Comparison of ENCODE assay signal across 19 cellular contexts in the genomic region with DNA sequence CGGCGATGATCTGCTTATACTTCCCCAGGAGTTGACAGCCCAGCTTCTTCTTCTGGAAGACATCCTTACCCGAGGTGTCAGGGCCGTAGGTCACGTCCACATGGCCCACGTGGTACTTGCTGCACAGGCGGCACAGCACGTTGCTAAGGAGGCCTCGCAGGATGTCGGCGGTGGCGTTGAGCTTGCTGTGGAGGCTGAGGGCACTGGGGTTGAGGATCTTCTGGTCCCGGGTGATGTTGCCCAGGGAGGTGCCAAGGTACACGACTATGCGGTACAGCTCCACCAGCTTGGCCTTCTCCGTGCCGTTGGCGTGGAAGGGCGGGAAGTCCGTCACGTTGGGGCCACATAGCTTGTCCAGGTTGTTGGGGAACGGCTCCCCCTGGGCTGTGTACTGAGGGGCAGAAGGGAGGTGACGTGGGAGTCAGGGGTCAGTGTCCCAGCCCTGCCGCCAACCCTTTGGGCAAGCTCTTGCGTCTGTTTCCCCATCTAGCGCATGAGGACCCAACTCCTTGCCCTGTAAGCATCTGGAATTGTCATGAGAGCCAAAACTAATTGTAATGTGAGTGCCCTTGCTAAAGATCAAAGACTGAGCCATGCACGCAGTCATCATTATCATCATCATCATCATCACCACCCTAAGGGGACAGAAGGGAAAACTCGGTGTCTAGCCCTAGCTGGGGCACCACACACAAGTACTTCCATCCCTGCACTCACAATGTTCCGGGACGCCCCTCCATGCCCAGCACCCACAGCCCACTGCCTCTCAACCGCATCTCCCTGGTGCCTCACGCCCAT. TPM values are rescaled to one million over a fixed set of nuclear protein-coding genes. Genes with fewer than 3 reads are reported as not detected.
DNase-seq lines count a peak whose midpoint lies in the region; ATAC-seq and TF ChIP-seq lines count a peak whose summit lies in the region.
"Had no signal": no experiment of that assay in that cellular context is flagged by ENCODE, and none has a peak within 500 bp of the region (broad histone marks: within the 10 kb centered on the region; RNA-seq: fewer than 3 reads in every experiment).

No MANE protein-coding gene starts in this region.

- ATAC-seq in activated CD4-positive, alpha-beta T cell treated with anti-CD3 and anti-CD28 coated beads for 36 hours = no peak
- ATAC-seq in HCT116 = no peak
- no peak for ATAC-seq in GM21619 (IDR thresholded peaks at IDR 0.05; ENCODE audit: unreplicated experiment)
- no peak for ATAC-seq in HG03139 (IDR thresholded peaks at IDR 0.05; ENCODE audit: unreplicated experiment)
- ATAC-seq: heart right ventricle, left colon had no signal

- H3K79me2 ChIP-seq in HCT116 (ENCODE audit: insufficient read depth, low read length) = peaks cover 56% of the 10 kb centered on the region; the same call in 1 of the 2 replicates

- no peaks in the 10 kb centered on the region for H3K27me3 ChIP-seq in HCT116 (ENCODE audit: insufficient read depth, low read length)

- H3K9me2 ChIP-seq in HCT116 (ENCODE audit: insufficient read depth) = no peaks in the 10 kb centered on the region

- no peak for TF ChIP-seq POLR2A in HCT116 (IDR thresholded peaks at IDR 0.05; ENCODE audit: borderline replicate concordance, extremely low read depth, insufficient read depth, insufficient read length)

- CTCF ChIA-PET in activated CD4-positive, alpha-beta T cell treated with anti-CD3 and anti-CD28 coated beads for 36 hours (lab: Charles Lee) = interaction anchor here (1.0 to 1.7 kb wide), 3 partner anchors 19 to 136 kb away, joined by 3 to 5 read pairs (median 4); no protein-coding TSS in a partner anchor
- CTCF ChIA-PET in HCT116 (lab: Charles Lee) = no interaction called here

- peak overlapping the region; percentile 97 for H3K27ac Mint-ChIP-seq in activated CD4-positive, alpha-beta T cell treated with anti-CD3 and anti-CD28 coated beads for 36 hours
- peak overlapping the region; percentile 97 for H3K27ac Mint-ChIP-seq in activated naive CD8-positive, alpha-beta T cell
- peak overlapping the region; percentile 12 for H3K27ac Mint-ChIP-seq in neural crest cell (ENCODE audit: unreplicated experiment)

- no peak overlapping the region for H3K9ac ChIP-seq in HCT116 (ENCODE audit: low read length)

- no peaks in the 10 kb centered on the region for H3K27me3 Mint-ChIP-seq in activated CD4-positive, alpha-beta T cell treated with anti-CD3 and anti-CD28 coated beads for 36 hours
- H3K27me3 Mint-ChIP-seq in activated naive CD8-positive, alpha-beta T cell = no peaks in the 10 kb centered on the region
- peaks cover 50% of the 10 kb centered on the region for H3K27me3 Mint-ChIP-seq in neural crest cell (ENCODE audit: low read depth)

- POLR2A ChIA-PET in activated CD4-positive, alpha-beta T cell treated with anti-CD3 and anti-CD28 coated beads for 36 hours (lab: Charles Lee) = interaction anchor here (0.6 kb wide), 2 partner anchors 45 to 650 kb away, joined by 3 to 5 read pairs; no protein-coding TSS in a partner anchor
- POLR2A ChIA-PET in HCT116 (lab: Charles Lee) = interaction anchor here (0.9 to 1.2 kb wide), 3 partner anchors 13 to 63 kb away, joined by 3 read pairs; no protein-coding TSS in a partner anchor

- peaks cover 4 to 36% of the 10 kb centered on the region in 2 experiments; a peak in 3 of 4 replicates for H3K36me3 ChIP-seq in HCT116 (ENCODE audit: control insufficient read depth in 1 of 2, insufficient read depth in 2 of 2, low read length in 2 of 2)
- H3K36me3 ChIP-seq: esophagus muscularis mucosa had no signal

- no peak for TF ChIP-seq RAD21 in HCT116 (IDR thresholded peaks at IDR 0.05; ENCODE audit: low read depth)

- H3K4me3 Mint-ChIP-seq in activated CD4-positive, alpha-beta T cell treated with anti-CD3 and anti-CD28 coated beads for 36 hours = peak overlapping the region; percentile 99
- H3K4me3 Mint-ChIP-seq in activated naive CD8-positive, alpha-beta T cell = peak overlapping the region; percentile 97
- peak overlapping the region; percentile 17 for H3K4me3 Mint-ChIP-seq in neural crest cell

- no peaks in the 10 kb centered on the region for H3K9me3 Mint-ChIP-seq in activated CD4-positive, alpha-beta T cell treated with anti-CD3 and anti-CD28 coated beads for 36 hours (ENCODE audit: low read depth)
- no peaks in the 10 kb centered on the region for H3K9me3 Mint-ChIP-seq in activated naive CD8-positive, alpha-beta T cell (ENCODE audit: low read depth)
- no peaks in the 10 kb centered on the region for H3K9me3 Mint-ChIP-seq in neural crest cell

- H3K4me1 ChIP-seq in HCT116 (ENCODE audit: control insufficient read depth in 1 of 2, insufficient read depth in 2 of 2, low read length in 2 of 2) = peaks cover 44 to 100% of the 10 kb centered on the region in 2 experiments

- no peak overlapping the region for H3K4me3 ChIP-seq in HCT116 (replicated peaks in 1 of 2; ENCODE audit: low read depth in 1 of 2, low read length in 2 of 2)
- H3K4me3 ChIP-seq: esophagus muscularis mucosa had no signal

- peaks cover 52% of the 10 kb centered on the region for H3K4me1 Mint-ChIP-seq in activated CD4-positive, alpha-beta T cell treated with anti-CD3 and anti-CD28 coated beads for 36 hours
- peaks cover 26% of the 10 kb centered on the region for H3K4me1 Mint-ChIP-seq in activated naive CD8-positive, alpha-beta T cell (ENCODE audit: low read depth)
- H3K4me1 Mint-ChIP-seq in neural crest cell = peaks cover 17% of the 10 kb centered on the region

- RAD21 ChIA-PET in HCT116 (lab: Charles Lee; ENCODE audit: low non-redundant PET in 1 of 2, low total read pairs in 2 of 2, uncharacterized antibody in 2 of 2, unreplicated experiment in 2 of 2) = interaction anchor here in 1 of 2 experiments (1.4 kb wide), 1 partner anchor 31 kb away, joined by 3 read pairs; no protein-coding TSS in a partner anchor

- BruUV-seq in HCT116 (replicated peaks; lab: Mats Ljungman, UMichigan) = no TSS peak

- H3K9me3 ChIP-seq in HCT116 (ENCODE audit: control insufficient read depth in 1 of 2, insufficient read depth in 1 of 2, low read depth in 1 of 2, low read length in 2 of 2) = no peaks in the 10 kb centered on the region
- H3K9me3 ChIP-seq: esophagus muscularis mucosa, heart right ventricle had no signal

- DNase-seq in activated CD4-positive, alpha-beta T cell treated with anti-CD3 and anti-CD28 coated beads for 36 hours = no peak
- no peak for DNase-seq in activated CD4-positive, alpha-beta T cell treated with anti-CD3 and anti-CD28 coated beads for 4 hours
- no peak for DNase-seq in HCT116 (ENCODE audit: low read depth, low spot score)
- DNase-seq in neural crest cell (ENCODE audit: low read depth, low spot score) = no peak
- DNase-seq in NCI-H446 (lab: John Stamatoyannopoulos, UW) = no peak
- DNase-seq: 8988T; HCEC 1CT; heart right ventricle; left colon; NCI-H187 treated with DMSO at 0.1 percent for 48 hours; NCI-H69; RPMI8226; stimulated activated CD4-positive, alpha-beta T cell treated with anti-CD3 and anti-CD28 coated beads, Interleukin-4, amount 100 ng/mL, for 4 hours; stimulated activated naive CD4-positive, alpha-beta T cell had no signal

- no peaks in the 10 kb centered on the region for H4K20me1 ChIP-seq in HCT116 (ENCODE audit: insufficient read depth)

- H2AFZ ChIP-seq in HCT116 (ENCODE audit: low read depth, low read length, poor library complexity, severe bottlenecking) = no peak overlapping the region

- intact Hi-C loops in activated CD4-positive, alpha-beta T cell treated with anti-CD3 and anti-CD28 coated beads for 36 hours (cut with DNase I, micrococcal nuclease) = no loop called here
- intact Hi-C loops in HCT116 (cut with micrococcal nuclease) = no loop called here

- H3K4me2 ChIP-seq in HCT116 (ENCODE audit: low read length) = no peak overlapping the region

- peaks cover 55% of the 10 kb centered on the region for H3K36me3 Mint-ChIP-seq in activated CD4-positive, alpha-beta T cell treated with anti-CD3 and anti-CD28 coated beads for 36 hours (ENCODE audit: low read depth)
- peaks cover 9% of the 10 kb centered on the region for H3K36me3 Mint-ChIP-seq in activated naive CD8-positive, alpha-beta T cell
- H3K36me3 Mint-ChIP-seq in neural crest cell (ENCODE audit: low read depth) = no peaks in the 10 kb centered on the region

- peak overlapping the region; percentile 85 for H3K27ac ChIP-seq in HCT116 (ENCODE audit: low read depth, low read length)
- H3K27ac ChIP-seq: esophagus muscularis mucosa, HL-60 had no signal

- TF ChIP-seq CTCF in HCT116 (IDR thresholded peaks at IDR 0.05 in 2 of 3, conservative IDR thresholded peaks at IDR 0.05 in 1 of 3; ENCODE audit: borderline replicate concordance in 1 of 3, insufficient read depth in 1 of 3, low read depth in 2 of 3, low read length in 2 of 3) = no peak
- no peak for TF ChIP-seq CTCF in neural crest cell (conservative IDR thresholded peaks at IDR 0.05)

TF ChIP-seq in HCT116, 20 proteins besides CTCF, POLR2A, EP300 and RAD21:
- TF ChIP-seq TCF7L2 (IDR thresholded peaks at IDR 0.05; ENCODE audit: borderline replicate concordance, extremely low read depth, insufficient read depth, insufficient read length) = no peak
- no peak for TF ChIP-seq EGR1 (IDR thresholded peaks at IDR 0.05; ENCODE audit: low read depth)
- TF ChIP-seq, protein P1, sequence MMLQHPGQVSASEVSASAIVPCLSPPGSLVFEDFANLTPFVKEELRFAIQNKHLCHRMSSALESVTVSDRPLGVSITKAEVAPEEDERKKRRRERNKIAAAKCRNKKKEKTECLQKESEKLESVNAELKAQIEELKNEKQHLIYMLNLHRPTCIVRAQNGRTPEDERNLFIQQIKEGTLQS (IDR thresholded peaks at IDR 0.05) = no peak
- TF ChIP-seq JUND (IDR thresholded peaks at IDR 0.05) = no peak
- TF ChIP-seq ELF1 (IDR thresholded peaks at IDR 0.05; ENCODE audit: borderline replicate concordance, low read depth) = no peak
- TF ChIP-seq, protein P2, sequence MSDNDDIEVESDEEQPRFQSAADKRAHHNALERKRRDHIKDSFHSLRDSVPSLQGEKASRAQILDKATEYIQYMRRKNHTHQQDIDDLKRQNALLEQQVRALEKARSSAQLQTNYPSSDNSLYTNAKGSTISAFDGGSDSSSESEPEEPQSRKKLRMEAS (IDR thresholded peaks at IDR 0.05) = no peak
- TF ChIP-seq ZFX (IDR thresholded peaks at IDR 0.05) = no peak
- no peak for TF ChIP-seq POLR2AphosphoS5 (IDR thresholded peaks at IDR 0.05; ENCODE audit: low read depth, low read length)

RNA-seq across cellular contexts. Expression of a gene that starts 2.7 kb away (rescaled TPM):
- 100 to 1,000 TPM in 1 of 2 experiments, 10 to 100 TPM in 1; 77.3 to 105 TPM for total RNA-seq in activated CD4-positive, alpha-beta T cell treated with anti-CD3 and anti-CD28 coated beads for 36 hours
- total RNA-seq in HCT116 (2021; ENCODE audit: unreplicated experiment) = 75.4 TPM
- polyA plus RNA-seq in HCT116 (2012) = 105 and 129 TPM in 2 replicates
- 0.57 and 1.1 TPM in 2 replicates for total RNA-seq in neural crest cell

RNA-seq across cellular contexts. Expression of a gene that starts 22.8 kb away (rescaled TPM):
- total RNA-seq in activated CD4-positive, alpha-beta T cell treated with anti-CD3 and anti-CD28 coated beads for 36 hours = 10 to 100 TPM; 13.8 to 17.6 TPM
- total RNA-seq in HCT116 (2021; ENCODE audit: unreplicated experiment) (not detected), neural crest cell (not detected in 2 replicates)
- 0.04 and 0.05 TPM in 2 replicates for polyA plus RNA-seq in HCT116 (2012)

RNA-seq across cellular contexts. Expression of a gene that starts 45.4 kb away (rescaled TPM):
- total RNA-seq in activated CD4-positive, alpha-beta T cell treated with anti-CD3 and anti-CD28 coated beads for 36 hours = 1 to 10 TPM; 1.6 to 2.2 TPM
- total RNA-seq in HCT116 (2021; ENCODE audit: unreplicated experiment) = 6.5 TPM
- polyA plus RNA-seq in HCT116 (2012) = 5.2 and 5.6 TPM in 2 replicates
- 6.2 and 8.7 TPM in 2 replicates for total RNA-seq in neural crest cell

Comparison
In these comparisons a context has a peak if more than half of its experiments do, and no peak if none do; other contexts are left out.
1. H3K27ac Mint-ChIP-seq: peak in every context shown above with its lines; median percentile 97 in activated CD4-positive, alpha-beta T cell treated with anti-CD3 and anti-CD28 coated beads for 36 hours; 97 in activated naive CD8-positive, alpha-beta T cell; 12 in neural crest cell.
2. H3K4me3 Mint-ChIP-seq: peak in every context shown above with its lines; median percentile 99 in activated CD4-positive, alpha-beta T cell treated with anti-CD3 and anti-CD28 coated beads for 36 hours; 97 in activated naive CD8-positive, alpha-beta T cell; 17 in neural crest cell.
3. RNA of a gene that starts 2.7 kb away (total RNA-seq): 77.3 to 105 TPM in activated CD4-positive, alpha-beta T cell treated with anti-CD3 and anti-CD28 coated beads for 36 hours and 75.4 TPM in HCT116 (single experiment); 0.57 to 1.1 TPM in neural crest cell; every median in the first group is over 10 times any median in the second.
4. RNA of a gene that starts 22.8 kb away (total RNA-seq): 13.8 to 17.6 TPM in activated CD4-positive, alpha-beta T cell treated with anti-CD3 and anti-CD28 coated beads for 36 hours; not detected in HCT116 (single experiment) and not detected in neural crest cell; every median in the first group is over 10 times any median in the second.